18 cellular contexts compared by ENCODE assay signal in the genomic region with DNA sequence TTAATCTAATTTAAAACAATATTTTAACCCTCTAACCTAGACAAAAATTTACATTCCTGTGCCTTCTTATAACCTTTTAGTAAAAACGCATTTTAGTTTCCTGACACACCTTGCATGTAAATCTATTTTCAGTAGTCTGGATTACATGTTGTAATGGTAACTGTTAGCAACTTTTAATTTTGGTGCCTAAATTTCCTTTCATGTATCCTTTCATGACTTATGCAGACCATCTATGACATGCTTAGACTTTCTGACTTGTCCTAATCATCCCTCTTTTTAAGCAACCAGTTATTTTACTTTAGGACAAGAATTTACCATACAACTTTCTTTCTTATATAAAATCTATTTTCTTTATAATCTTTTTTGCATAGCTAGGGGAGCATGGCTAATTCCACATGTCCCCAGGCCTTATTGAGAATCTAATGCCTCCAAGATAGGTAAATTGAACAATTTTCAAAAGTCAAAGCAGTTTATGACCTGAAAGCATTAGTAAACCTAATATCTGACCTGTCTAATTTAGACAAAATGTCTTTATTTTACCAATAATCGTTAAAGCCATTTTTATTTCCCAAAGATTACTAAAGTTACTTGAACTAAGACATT. TPM values are rescaled to one million over a fixed set of nuclear protein-coding genes. Genes with fewer than 3 reads are reported as not detected.
DNase-seq lines count a peak whose midpoint lies in the region; ATAC-seq, FAIRE-seq and TF ChIP-seq lines count a peak whose summit lies in the region.
"Had no signal": no experiment of that assay in that cellular context is flagged by ENCODE, and none has a peak within 500 bp of the region (broad histone marks: within the 10 kb centered on the region; RNA-seq: fewer than 3 reads in every experiment).

No MANE protein-coding gene starts in this region.

- peaks cover 41% of the 10 kb centered on the region for H3K36me3 Mint-ChIP-seq in activated CD4-positive, alpha-beta memory T cell treated with anti-CD3 and anti-CD28 coated beads for 36 hours
- no peaks in the 10 kb centered on the region for H3K36me3 Mint-ChIP-seq in T-helper 17 cell (ENCODE audit: low read depth)

- intact Hi-C loops in A673 (cut with micrococcal nuclease; ENCODE audit: unreplicated experiment) = no loop called here
- intact Hi-C loops in activated CD4-positive, alpha-beta memory T cell treated with anti-CD3 and anti-CD28 coated beads for 36 hours (cut with micrococcal nuclease) = no loop called here

- no peaks in the 10 kb centered on the region for H3K9me2 ChIP-seq in SK-N-SH

- no peaks in the 10 kb centered on the region for H3K4me1 ChIP-seq in A549
- H3K4me1 ChIP-seq in A673 (ENCODE audit: insufficient read depth, low read length, poor library complexity, severe bottlenecking) = no peaks in the 10 kb centered on the region
- no peaks in the 10 kb centered on the region for H3K4me1 ChIP-seq in SK-N-SH (ENCODE audit: control insufficient read depth in 1 of 2, insufficient read depth in 2 of 2, low read depth in 1 of 2, low read length in 1 of 2)
- H3K4me1 ChIP-seq: BE2C, SJSA1 had no signal

- H3K79me2 ChIP-seq in SK-N-SH (ENCODE audit: insufficient read depth) = no peaks in the 10 kb centered on the region

- H3K9me3 Mint-ChIP-seq in activated CD4-positive, alpha-beta memory T cell treated with anti-CD3 and anti-CD28 coated beads for 36 hours = peaks cover 13% of the 10 kb centered on the region

- H3K9ac ChIP-seq in SK-N-SH = no peak overlapping the region

- POLR2A ChIA-PET in A549 (lab: Yijun Ruan, JAX) = no interaction called here
- POLR2A ChIA-PET in A673 (lab: Charles Lee; ENCODE audit: low non-redundant PET) = no interaction called here
- POLR2A ChIA-PET in activated CD4-positive, alpha-beta memory T cell treated with anti-CD3 and anti-CD28 coated beads for 36 hours (lab: Charles Lee) = no interaction called here
- POLR2A ChIA-PET in SK-N-SH (lab: Yijun Ruan, JAX) = no interaction called here

- no peak overlapping the region for H3K27ac Mint-ChIP-seq in activated CD4-positive, alpha-beta memory T cell treated with anti-CD3 and anti-CD28 coated beads for 36 hours
- no peak overlapping the region for H3K27ac Mint-ChIP-seq in T-helper 17 cell
- H3K27ac Mint-ChIP-seq: CD4-positive, alpha-beta T cell had no signal

- DNase-seq in A549 (ENCODE audit: low read depth in 1 of 2, low spot score in 1 of 2) = peak in 1 of 2 experiments; percentile 1
- DNase-seq in A673 (ENCODE audit: low spot score) = peak; percentile 14
- peak; percentile 37 for DNase-seq in LHCN-M2 (ENCODE audit: low read depth)
- DNase-seq in RKO (ENCODE audit: low spot score) = peak; percentile 11
- no peak for DNase-seq in activated CD4-positive, alpha-beta memory T cell treated with anti-CD3 and anti-CD28 coated beads for 36 hours
- DNase-seq in T-helper 17 cell = no peak
- DNase-seq in activated effector memory CD4-positive, alpha-beta T cell treated with Interleukin-2 at 50 U/mL for 16 hours = no peak
- DNase-seq in SK-N-SH = no peak
- DNase-seq: BE2C; Calu3; CD4-positive, alpha-beta T cell; Karpas-422; NCI-H1417; NCI-H1930; NCI-H524; NK-92 treated with Interleukin-12 subunit alpha and Interleukin-12 subunit beta, amount 100 ng/mL, for 24 hours had no signal

- ATAC-seq in A549 (no peak), T-helper 17 cell (no peak)

- no peak overlapping the region for H2AFZ ChIP-seq in SK-N-SH (ENCODE audit: low read depth)

- no peak for FAIRE-seq in A549 (lab: Jason Lieb, UNC)

- WGBS in A549 (ENCODE audit: missing lambda C conversion rate) = 3% methylated on average over 2 of the region's 2 CpGs
- WGBS in SK-N-SH (ENCODE audit: low lambda C conversion rate) = 1% methylated on average over 2 of the region's 2 CpGs

- H3K27me3 Mint-ChIP-seq in activated CD4-positive, alpha-beta memory T cell treated with anti-CD3 and anti-CD28 coated beads for 36 hours = peaks cover 1% of the 10 kb centered on the region
- H3K27me3 Mint-ChIP-seq in T-helper 17 cell = no peaks in the 10 kb centered on the region
- H3K27me3 Mint-ChIP-seq: CD4-positive, alpha-beta T cell had no signal

- TF ChIP-seq POLR2A in A549 (IDR thresholded peaks at IDR 0.05; ENCODE audit: low read length) = no peak

- CTCF ChIA-PET in A549 (lab: Yijun Ruan, JAX) (no interaction called here), A673 (lab: Charles Lee) (no interaction called here), SK-N-SH (lab: Yijun Ruan, JAX) (no interaction called here)
- CTCF ChIA-PET in activated CD4-positive, alpha-beta memory T cell treated with anti-CD3 and anti-CD28 coated beads for 36 hours (lab: Charles Lee) = no interaction called here

- no TSS peak for BruUV-seq in A673 (replicated peaks; lab: Mats Ljungman, UMichigan)

- H3K27ac ChIP-seq in A549 (no peak overlapping the region), A673 (ENCODE audit: low read depth, low read length, poor library complexity, severe bottlenecking) (no peak overlapping the region), SK-N-SH (ENCODE audit: low read depth in 2 of 2, low read length in 1 of 2) (no peak overlapping the region)
- H3K27ac ChIP-seq: SJSA1 had no signal

- no peak overlapping the region for H3K4me2 ChIP-seq in A549
- H3K4me2 ChIP-seq in SK-N-SH = no peak overlapping the region

- no peak for TF ChIP-seq RAD21 in A549 (conservative IDR thresholded peaks at IDR 0.05 in 1 of 2, IDR thresholded peaks at IDR 0.05 in 1 of 2)
- no peak for TF ChIP-seq RAD21 in SK-N-SH (IDR thresholded peaks at IDR 0.05; ENCODE audit: low read length)

- H3K36me3 ChIP-seq in A673 (ENCODE audit: insufficient read depth, low read length, poor library complexity, severe bottlenecking) (no peaks in the 10 kb centered on the region), SK-N-SH (replicated peaks in 1 of 2; ENCODE audit: control insufficient read depth in 1 of 2, insufficient read depth in 2 of 2, low read length in 1 of 2) (no peaks in the 10 kb centered on the region)
- H3K36me3 ChIP-seq: BE2C, SJSA1 had no signal

- H3K4me3 ChIP-seq in A549 (no peak overlapping the region), A673 (ENCODE audit: low read depth, low read length, poor library complexity, severe bottlenecking) (no peak overlapping the region), SK-N-SH (ENCODE audit: low read depth in 2 of 2, low read length in 1 of 2) (no peak overlapping the region)
- H3K4me3 ChIP-seq: SJSA1 had no signal

- no peaks in the 10 kb centered on the region for H3K27me3 ChIP-seq in A673 (replicated peaks; ENCODE audit: insufficient read depth, low read depth, low read length, poor library complexity)
- no peaks in the 10 kb centered on the region for H3K27me3 ChIP-seq in SK-N-SH (ENCODE audit: insufficient read depth)
- H3K27me3 ChIP-seq: BE2C, SJSA1 had no signal

- H4K20me1 ChIP-seq in SK-N-SH (ENCODE audit: insufficient read depth) = no peaks in the 10 kb centered on the region

- TF ChIP-seq EP300 in A549 (IDR thresholded peaks at IDR 0.05) = no peak
- TF ChIP-seq EP300 in SK-N-SH (IDR thresholded peaks at IDR 0.05; ENCODE audit: borderline replicate concordance in 1 of 2, low read depth in 1 of 2, low read length in 1 of 2) = no peak

- TF ChIP-seq CTCF in A549 (IDR thresholded peaks at IDR 0.05) (no peak), A673 (conservative IDR thresholded peaks at IDR 0.05; ENCODE audit: low read depth, low read length) (no peak), SK-N-SH (IDR thresholded peaks at IDR 0.05) (no peak)

- no peaks in the 10 kb centered on the region for H3F3A ChIP-seq in SK-N-SH (replicated peaks; ENCODE audit: insufficient read depth)

- H3K4me3 Mint-ChIP-seq in activated CD4-positive, alpha-beta memory T cell treated with anti-CD3 and anti-CD28 coated beads for 36 hours = no peak overlapping the region
- no peak overlapping the region for H3K4me3 Mint-ChIP-seq in T-helper 17 cell
- H3K4me3 Mint-ChIP-seq: CD4-positive, alpha-beta T cell had no signal

- H3K9me3 ChIP-seq in A549 (peaks cover 27% of the 10 kb centered on the region; the same call in 2 of the 3 replicates), A673 (ENCODE audit: low read depth, low read length, poor library complexity, severe bottlenecking) (peaks cover 32% of the 10 kb centered on the region), T-helper 17 cell (ENCODE audit: control insufficient read depth, low read length, poor library complexity, severe bottlenecking) (no peaks in the 10 kb centered on the region), SK-N-SH (peaks cover 10% of the 10 kb centered on the region; the same call in 1 of the 2 replicates)
- H3K9me3 ChIP-seq: BE2C, SJSA1 had no signal

- no peaks in the 10 kb centered on the region for H3K4me1 Mint-ChIP-seq in activated CD4-positive, alpha-beta memory T cell treated with anti-CD3 and anti-CD28 coated beads for 36 hours (ENCODE audit: low read depth)
- no peaks in the 10 kb centered on the region for H3K4me1 Mint-ChIP-seq in T-helper 17 cell

TF ChIP-seq in A549, 52 proteins besides CTCF, POLR2A, EP300 and RAD21:
- TF ChIP-seq ZFP36 (IDR thresholded peaks at IDR 0.05; ENCODE audit: borderline replicate concordance, partially characterized antibody) (peak; percentile 89), CHD4 (IDR thresholded peaks at IDR 0.05; ENCODE audit: borderline replicate concordance) (no peak)

TF ChIP-seq in SK-N-SH, 30 proteins besides CTCF, POLR2A, EP300 and RAD21 (continues in another document):
- TF ChIP-seq FOSL2 (IDR thresholded peaks at IDR 0.05; ENCODE audit: borderline replicate concordance, low read depth) (no peak), POLR2AphosphoS5 (IDR thresholded peaks at IDR 0.05; ENCODE audit: low read depth, low read length) (no peak), GABPA (IDR thresholded peaks at IDR 0.05; ENCODE audit: low read depth) (no peak), TAF1 (IDR thresholded peaks at IDR 0.05; ENCODE audit: borderline replicate concordance, low read depth, low read length) (no peak), RCOR1 (IDR thresholded peaks at IDR 0.05; ENCODE audit: low read length) (no peak), RXRA (IDR thresholded peaks at IDR 0.05; ENCODE audit: borderline replicate concordance, low read depth) (no peak)
- TF ChIP-seq, protein P1, sequence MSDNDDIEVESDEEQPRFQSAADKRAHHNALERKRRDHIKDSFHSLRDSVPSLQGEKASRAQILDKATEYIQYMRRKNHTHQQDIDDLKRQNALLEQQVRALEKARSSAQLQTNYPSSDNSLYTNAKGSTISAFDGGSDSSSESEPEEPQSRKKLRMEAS (IDR thresholded peaks at IDR 0.05; ENCODE audit: low read depth) = no peak

RNA-seq across cellular contexts. Expression of a gene that starts 57.5 kb away (rescaled TPM):
- polyA plus RNA-seq in A549 (2011; rRNA removed) (not detected in 2 replicates), A549 (2017; fragmentation: RNase III; extraction: RNeasy Plus Mini Kit Qiagen cat#74134 plus additional on column Dnase treatment) (not detected in 3 replicates), SK-N-SH (2012; rRNA removed) (not detected in 2 replicates)
- not detected in 2 replicates for polyA plus RNA-seq in A549 (2012; cell fraction: cytosol; rRNA removed)
- not detected in 2 replicates for polyA plus RNA-seq in A549 (2012; cell fraction: nucleus; rRNA removed)
- not detected in 2 replicates for polyA minus RNA-seq in A549 (2011; rRNA and poly(A)+ RNA removed)
- total RNA-seq in A673 (2021) (0.39 and 0.70 TPM in 2 replicates), LHCN-M2 (2014; rRNA removed) (not detected in 2 replicates), T-helper 17 cell (1 to 10 TPM; 2.1 to 3.4 TPM)
- 0.11 TPM for polyA plus RNA-seq in LHCN-M2 (2012)
- 10 to 100 TPM; 86.9 to 90.7 TPM for total RNA-seq in activated CD4-positive, alpha-beta memory T cell treated with anti-CD3 and anti-CD28 coated beads for 36 hours
- polyA plus RNA-seq in SK-N-SH (2012; cell fraction: cytosol; rRNA removed) = under 0.01 and 0.03 TPM in 2 replicates
- polyA plus RNA-seq in SK-N-SH (2012; cell fraction: nucleus; rRNA removed) = not detected in 2 replicates
- total RNA-seq: Calu3, H4, SJSA1 had no signal

Comparison
In these comparisons a context has a peak if more than half of its experiments do, and no peak if none do; other contexts are left out.
1. DNase-seq: peak in A673 (single experiment), LHCN-M2 (single experiment) and RKO (single experiment); none in activated CD4-positive, alpha-beta memory T cell treated with anti-CD3 and anti-CD28 coated beads for 36 hours (single experiment), T-helper 17 cell (0 of 3), activated effector memory CD4-positive, alpha-beta T cell treated with Interleukin-2 at 50 U/mL for 16 hours (single experiment) and SK-N-SH (single experiment).
2. RNA of a gene that starts 57.5 kb away (total RNA-seq): 86.9 to 90.7 TPM in activated CD4-positive, alpha-beta memory T cell treated with anti-CD3 and anti-CD28 coated beads for 36 hours; 2.1 to 3.4 TPM in T-helper 17 cell, 0.39 to 0.70 TPM in A673 and not detected in LHCN-M2; every median in the first group is over 10 times any median in the second.